13 cellular contexts compared by ENCODE assay signal in genomic region chr3:25429441-25429907, GRCh38. TPM values are rescaled to one million over a fixed set of nuclear protein-coding genes. Genes with fewer than 3 reads are reported as not detected.
A peak's percentile ranks its signal among the peaks of the same experiment; 100 is the strongest.
DNase-seq lines count a peak whose midpoint lies in the region; ATAC-seq and TF ChIP-seq lines count a peak whose summit lies in the region.
"Had no signal": no experiment of that assay in that cellular context is flagged by ENCODE, and none has a peak within 500 bp of the region (broad histone marks: within the 10 kb centered on the region; RNA-seq: fewer than 3 reads in every experiment).

No MANE protein-coding gene starts in this region.

- peak overlapping the region; percentile 68 for H2BK5ac ChIP-seq in trophoblast cell (ENCODE audit: low read depth, low read length, poor library complexity)

- peak overlapping the region; percentile 90 for H3K4ac ChIP-seq in trophoblast cell (ENCODE audit: low read depth, low read length)

- no CpG with 5 or more reads among the region's 7 CpGs for WGBS in trophoblast cell (ENCODE audit: extremely low coverage, insufficient coverage, insufficient read length)

- H2BK120ac ChIP-seq in trophoblast cell (ENCODE audit: insufficient read depth, low read length, poor library complexity) = peak overlapping the region; percentile 60

- peak overlapping the region; percentile 85 for H2BK12ac ChIP-seq in trophoblast cell (ENCODE audit: low read length)

- peak overlapping the region; percentile 87 for H3K4me2 ChIP-seq in trophoblast cell (ENCODE audit: low read length)

- H4K91ac ChIP-seq in trophoblast cell (ENCODE audit: low read depth, low read length) = peak overlapping the region; percentile 79

- H4K12ac ChIP-seq in trophoblast cell (ENCODE audit: low read depth, low read length) = no peak overlapping the region

- H3K18ac ChIP-seq in trophoblast cell (ENCODE audit: low read length) = peak overlapping the region; percentile 54

- H3K27me3 ChIP-seq in right atrium auricular region (no peaks in the 10 kb centered on the region), trophoblast cell (ENCODE audit: insufficient read depth, low read length) (no peaks in the 10 kb centered on the region), colonic mucosa (no peaks in the 10 kb centered on the region)

- peak overlapping the region; percentile 59 to 71 for H3K4me3 ChIP-seq in right atrium auricular region
- H3K4me3 ChIP-seq in fibroblast of villous mesenchyme (ENCODE audit: low read depth, low read length) = peak overlapping the region; percentile 58
- H3K4me3 ChIP-seq in trophoblast cell (ENCODE audit: low read depth, low read length) = no peak overlapping the region
- no peak overlapping the region for H3K4me3 ChIP-seq in colonic mucosa
- H3K4me3 ChIP-seq: GM23248 had no signal

- peak overlapping the region; percentile 62 for H2AK5ac ChIP-seq in trophoblast cell (ENCODE audit: low read length)

- intact Hi-C loops in left ventricle myocardium superior (cut with micrococcal nuclease) (loop anchor here (10.0 kb wide), 1 partner anchor 395 kb away; no protein-coding TSS in a partner anchor), colonic mucosa (cut with DNase I) (no loop called here)

- H3K9ac ChIP-seq in trophoblast cell (ENCODE audit: low read length) = peak overlapping the region; percentile 63
- no peak overlapping the region for H3K9ac ChIP-seq in colonic mucosa (ENCODE audit: low read depth in 2 of 2, low read length in 2 of 2)
- H3K9ac ChIP-seq: GM23248 had no signal

- H3K23ac ChIP-seq in trophoblast cell (ENCODE audit: low read length) = no peak overlapping the region

- H3K27ac ChIP-seq in right atrium auricular region (peak overlapping the region; percentile 87 to 94), trophoblast cell (ENCODE audit: low read depth, low read length) (peak overlapping the region; percentile 86), colonic mucosa (no peak overlapping the region)
- H3K27ac ChIP-seq: GM23248 had no signal

- H3K36me3 ChIP-seq in right atrium auricular region (no peaks in the 10 kb centered on the region), trophoblast cell (ENCODE audit: control insufficient read depth in 1 of 2, insufficient read depth in 2 of 2, low read length in 2 of 2) (no peaks in the 10 kb centered on the region), colonic mucosa (no peaks in the 10 kb centered on the region)

- no peaks in the 10 kb centered on the region for H3K9me3 ChIP-seq in right atrium auricular region
- no peaks in the 10 kb centered on the region for H3K9me3 ChIP-seq in trophoblast cell (ENCODE audit: insufficient read depth, low read depth, low read length)
- no peaks in the 10 kb centered on the region for H3K9me3 ChIP-seq in colonic mucosa

- TF ChIP-seq CTCF in right atrium auricular region (IDR thresholded peaks at IDR 0.05) (no peak), fibroblast of villous mesenchyme (IDR thresholded peaks at IDR 0.05; ENCODE audit: insufficient read depth, low read depth, low read length) (no peak), colonic mucosa (IDR thresholded peaks at IDR 0.05) (no peak)

- peaks cover 7% of the 10 kb centered on the region for H3K79me2 ChIP-seq in trophoblast cell (ENCODE audit: control insufficient read depth, insufficient read depth, low read length, poor library complexity)

- peak overlapping the region; percentile 49 for H4K8ac ChIP-seq in trophoblast cell (ENCODE audit: low read depth, low read length)

- DNase-seq in right atrium auricular region (ENCODE audit: low spot score) = no peak
- DNase-seq in left ventricle myocardium superior = no peak
- DNase-seq in fibroblast of villous mesenchyme (ENCODE audit: low read depth) = no peak
- no peak for DNase-seq in trophoblast cell
- no peak for DNase-seq in 8988T
- no peak for DNase-seq in HuH-7 (ENCODE audit: low spot score)
- no peak for DNase-seq in colonic mucosa
- DNase-seq: GDM1; glutamatergic neuron; GM23248; NCI-H2029 treated with DMSO at 0.1 percent for 48 hours; stimulated activated CD4-positive, alpha-beta T cell treated with anti-CD3 and anti-CD28 coated beads, Interleukin-4, amount 100 ng/mL, for 4 hours had no signal

- H3K79me1 ChIP-seq in trophoblast cell (ENCODE audit: low read length) = peaks cover 29% of the 10 kb centered on the region

- H3K4me1 ChIP-seq in right atrium auricular region (peaks cover 0 to 29% of the 10 kb centered on the region in 2 donors), trophoblast cell (ENCODE audit: control insufficient read depth in 1 of 2, insufficient read depth in 2 of 2, low read length in 2 of 2) (peaks cover 7 to 10% of the 10 kb centered on the region in 2 experiments), colonic mucosa (no peaks in the 10 kb centered on the region)

- H3K14ac ChIP-seq in trophoblast cell (ENCODE audit: low read length) = peak overlapping the region; percentile 75

- ATAC-seq in left ventricle myocardium superior (no peak), HG02840 (IDR thresholded peaks at IDR 0.05; ENCODE audit: low FRiP score, unreplicated experiment) (no peak)

- H2AFZ ChIP-seq in trophoblast cell (ENCODE audit: insufficient read depth, low read length, poor library complexity) = no peak overlapping the region

RNA-seq across cellular contexts. Expression of gene RARB, which starts 1.4 kb away (rescaled TPM):
- total RNA-seq in right atrium auricular region = 10 to 100 TPM; 15.2 to 22.8 TPM
- total RNA-seq in left ventricle myocardium superior = 22.8 TPM
- 13.2 and 21.6 TPM in 2 replicates for total RNA-seq in fibroblast of villous mesenchyme
- polyA plus RNA-seq in trophoblast cell (2013) = 7.2 and 7.4 TPM in 2 replicates
- under 1 TPM; 0.54 to 0.74 TPM for total RNA-seq in colonic mucosa
- total RNA-seq: GM23248 had no signal

Comparison
In these comparisons a context has a peak if more than half of its experiments do, and no peak if none do; other contexts are left out.
1. H3K4me3 ChIP-seq: peak in right atrium auricular region (2 of 2) and fibroblast of villous mesenchyme (single experiment); none in trophoblast cell (single experiment) and colonic mucosa (single experiment).